In the genomic region with DNA sequence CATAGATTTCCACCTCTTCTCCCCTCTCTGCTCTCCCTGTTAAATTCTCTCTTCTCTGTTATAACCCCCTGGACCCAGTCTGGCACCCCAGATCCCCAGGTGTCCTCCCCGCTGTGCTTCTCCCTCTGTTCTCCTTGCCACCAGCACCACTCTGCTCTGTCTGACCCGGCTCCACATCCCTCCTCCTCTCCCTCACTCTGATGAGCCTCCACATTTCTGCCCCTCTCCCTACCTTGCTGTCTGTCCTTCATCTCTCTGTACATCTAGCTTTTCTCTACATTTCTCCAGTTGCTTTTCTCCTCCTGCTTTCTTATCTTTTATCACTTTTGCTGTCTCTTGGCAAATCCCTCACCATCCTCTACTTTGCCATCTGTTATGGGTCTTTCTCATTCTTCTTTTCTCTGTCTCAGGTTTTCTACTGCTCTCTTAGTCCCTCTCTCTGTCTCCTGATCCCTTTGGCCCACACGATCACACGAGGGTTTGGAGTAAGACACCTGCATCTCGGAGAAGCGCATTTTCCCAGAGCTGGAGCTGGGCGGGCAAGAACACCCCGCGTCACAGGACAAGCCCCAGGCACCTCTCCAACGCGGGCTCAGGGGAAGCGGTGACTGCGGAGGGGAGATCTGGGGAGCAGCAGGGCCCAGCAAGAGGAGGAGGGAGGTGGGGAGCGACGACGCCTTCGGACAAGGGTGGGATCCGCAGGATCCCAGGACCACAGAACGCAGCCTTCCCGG, we compare ENCODE assay signal across 8 cellular contexts. TPM values are rescaled to one million over a fixed set of nuclear protein-coding genes. Genes with fewer than 3 reads are reported as not detected.
DNase-seq lines count a peak whose midpoint lies in the region; ATAC-seq and TF ChIP-seq lines count a peak whose summit lies in the region.
"Not testable (repeated sequence)": the region's sequence is repeated elsewhere in the genome, so short reads cannot be mapped to it uniquely, and the experiment has no call there.

No MANE protein-coding gene starts in this region.

- POLR2A ChIA-PET in BJ (lab: Charles Lee): not testable (repeated sequence)

- peaks cover 27% of the 10 kb centered on the region for H3K4me1 Mint-ChIP-seq in activated naive CD4-positive, alpha-beta T cell treated with anti-CD3 and anti-CD28 coated beads, Interleukin-2, amount 10 ng/mL, durations not matched to agents 7 days and 5 days

- WGBS in mesodermal cell (ENCODE audit: insufficient coverage in 2 of 2), 2 experiments: 8 to 80% methylated on average over 1 to 3 of the region's 20 CpGs

- peak overlapping the region; percentile 9 for H3K9ac ChIP-seq in fibroblast of lung (ENCODE audit: insufficient read depth, low read length)

- TF ChIP-seq CTCF in BJ (IDR thresholded peaks at IDR 0.05; ENCODE audit: insufficient read depth, low read depth, low read length); fibroblast of lung (conservative IDR thresholded peaks at IDR 0.05 in 1 of 2, IDR thresholded peaks at IDR 0.05 in 1 of 2; ENCODE audit: low read depth in 1 of 2, low read length in 2 of 2): not testable (repeated sequence)

- H3K36me3 ChIP-seq in BJ (ENCODE audit: control insufficient read depth, insufficient read depth, low read length); fibroblast of lung (ENCODE audit: control insufficient read depth, insufficient read depth, low read length): not testable (repeated sequence)
- H3K36me3 ChIP-seq in mesodermal cell (ENCODE audit: control insufficient read depth, insufficient read depth, low read length): peaks cover 23% of the 10 kb centered on the region

- peak overlapping the region; percentile 43 for H3K27ac ChIP-seq in fibroblast of lung (ENCODE audit: insufficient read depth, low read length)
- H3K27ac ChIP-seq in mesodermal cell (ENCODE audit: low read depth, low read length, severe bottlenecking): not testable (repeated sequence)

- H3K9me3 Mint-ChIP-seq in activated naive CD4-positive, alpha-beta T cell treated with anti-CD3 and anti-CD28 coated beads, Interleukin-2, amount 10 ng/mL, durations not matched to agents 7 days and 5 days: peaks cover 33% of the 10 kb centered on the region

- not testable (repeated sequence) for H3K4me1 ChIP-seq in fibroblast of lung (ENCODE audit: control insufficient read depth, extremely low read depth, insufficient read depth, low read length); mesodermal cell (ENCODE audit: control insufficient read depth, insufficient read depth, low read length, poor library complexity, severe bottlenecking)

- CTCF ChIA-PET in BJ (lab: Yijun Ruan, JAX); activated naive CD4-positive, alpha-beta T cell treated with anti-CD3 and anti-CD28 coated beads, Interleukin-2, amount 10 ng/mL, durations not matched to agents 7 days and 5 days (lab: Charles Lee): not testable (repeated sequence)

- not testable (repeated sequence) for H3K27me3 Mint-ChIP-seq in activated naive CD4-positive, alpha-beta T cell treated with anti-CD3 and anti-CD28 coated beads, Interleukin-2, amount 10 ng/mL, durations not matched to agents 7 days and 5 days

- H3K4me3 ChIP-seq in BJ (ENCODE audit: low read depth, low read length) (peak overlapping the region; percentile 61), fibroblast of lung (replicated peaks in 1 of 4; ENCODE audit: control extremely low read depth in 1 of 4, insufficient read depth in 1 of 4, low read depth in 3 of 4, low read length in 4 of 4) (peak overlapping the region; percentile 56 to 82 (median 68)), mesodermal cell (ENCODE audit: extremely low read depth, insufficient read depth, low read length, poor library complexity, severe bottlenecking) (peak overlapping the region; percentile 56)

- ATAC-seq in GM19438 (IDR thresholded peaks at IDR 0.05; ENCODE audit: low read depth, unreplicated experiment): peak; percentile 37
- peak; percentile 31 for ATAC-seq in HG03354 (IDR thresholded peaks at IDR 0.05; ENCODE audit: poor library complexity, severe bottlenecking, unreplicated experiment)

- not testable (repeated sequence) for H4K20me1 ChIP-seq in fibroblast of lung (ENCODE audit: control insufficient read depth, extremely low read depth, insufficient read depth, low read length)

- H2AFZ ChIP-seq in fibroblast of lung (ENCODE audit: low read length): not testable (repeated sequence)

- not testable (repeated sequence) for H3K27me3 ChIP-seq in BJ (ENCODE audit: control insufficient read depth, insufficient read depth, low read length); fibroblast of lung (ENCODE audit: control insufficient read depth, insufficient read depth, low read length)

- H3K79me2 ChIP-seq in fibroblast of lung (ENCODE audit: control insufficient read depth, insufficient read depth, low read length): not testable (repeated sequence)

- DNase-seq in BJ (ENCODE audit: low read depth): not testable (repeated sequence)
- DNase-seq in RPMI7951 (ENCODE audit: low read depth): peak; percentile 29
- peak; percentile 39 for DNase-seq in activated naive CD4-positive, alpha-beta T cell treated with anti-CD3 and anti-CD28 coated beads, Interleukin-2, amount 10 ng/mL, durations not matched to agents 7 days and 5 days
- DNase-seq in fibroblast of lung (ENCODE audit: low read depth in 2 of 2): peak; percentile 12 to 18
- peak in 2 of 3 donors; percentile 5 to 25 for DNase-seq in stimulated activated CD4-positive, alpha-beta T cell treated with anti-CD3 and anti-CD28 coated beads, Interleukin-12 subunit alpha, Interleukin-12 subunit beta, amount 100 ng/mL, for 48 hours (ENCODE audit: low read depth in 2 of 3, low spot score in 1 of 3)

- H3K36me3 Mint-ChIP-seq in activated naive CD4-positive, alpha-beta T cell treated with anti-CD3 and anti-CD28 coated beads, Interleukin-2, amount 10 ng/mL, durations not matched to agents 7 days and 5 days: peaks cover 48% of the 10 kb centered on the region

- peak overlapping the region; percentile 88 for H3K4me3 Mint-ChIP-seq in activated naive CD4-positive, alpha-beta T cell treated with anti-CD3 and anti-CD28 coated beads, Interleukin-2, amount 10 ng/mL, durations not matched to agents 7 days and 5 days

- not testable (repeated sequence) for H3K9me3 ChIP-seq in fibroblast of lung (ENCODE audit: control insufficient read depth, insufficient read depth, low read depth, low read length); mesodermal cell (ENCODE audit: control insufficient read depth, low read length)

- peak overlapping the region; percentile 28 for H3K4me2 ChIP-seq in fibroblast of lung (ENCODE audit: extremely low read depth, insufficient read depth, low read length)

- peak overlapping the region; percentile 82 for H3K27ac Mint-ChIP-seq in activated naive CD4-positive, alpha-beta T cell treated with anti-CD3 and anti-CD28 coated beads, Interleukin-2, amount 10 ng/mL, durations not matched to agents 7 days and 5 days

RNA-seq across cellular contexts. Expression of a gene that starts 0.8 kb away (rescaled TPM):
- polyA plus RNA-seq in BJ (2011; rRNA removed) (6.4 and 11.7 TPM in 2 replicates), fibroblast of lung (7.5 and 11.4 TPM in 2 replicates)
- 7.5 and 8.1 TPM in 2 replicates for polyA minus RNA-seq in BJ (2011; rRNA and poly(A)+ RNA removed)
- 18.8 and 21.9 TPM in 2 replicates for total RNA-seq in RPMI7951 (2014; rRNA removed; shearing (Covaris generic))
- total RNA-seq in fibroblast of lung: 15.4 and 15.7 TPM in 2 replicates
- 13.7 and 15.9 TPM in 2 replicates for polyA plus RNA-seq in fibroblast of lung (2012)
- polyA minus RNA-seq in fibroblast of lung (ENCODE audit: low replicate concordance): 3.2 and 8.4 TPM in 2 replicates
- 17.6 TPM for polyA plus RNA-seq in mesodermal cell (2013, experiment 1 of 2)
- polyA plus RNA-seq in mesodermal cell (2013, experiment 2 of 2): 12.7 TPM

RNA-seq across cellular contexts. Expression of a gene that starts 34.0 kb away (rescaled TPM):
- polyA plus RNA-seq in BJ (2011; rRNA removed) (3.0 and 3.6 TPM in 2 replicates), fibroblast of lung (2.7 and 4.9 TPM in 2 replicates)
- 3.8 and 5.9 TPM in 2 replicates for polyA minus RNA-seq in BJ (2011; rRNA and poly(A)+ RNA removed)
- 8.2 and 8.3 TPM in 2 replicates for total RNA-seq in RPMI7951 (2014; rRNA removed; shearing (Covaris generic))
- 2.6 and 5.0 TPM in 2 replicates for total RNA-seq in fibroblast of lung
- 1.3 and 3.1 TPM in 2 replicates for polyA plus RNA-seq in fibroblast of lung (2012)
- polyA minus RNA-seq in fibroblast of lung (ENCODE audit: low replicate concordance): 1.1 and 1.4 TPM in 2 replicates
- polyA plus RNA-seq in mesodermal cell (2013, experiment 1 of 2): 4.8 TPM
- 5.4 TPM for polyA plus RNA-seq in mesodermal cell (2013, experiment 2 of 2)

RNA-seq across cellular contexts. Expression of a gene that starts 36.8 kb away (rescaled TPM):
- polyA plus RNA-seq in BJ (2011; rRNA removed) (11.1 and 13.8 TPM in 2 replicates), fibroblast of lung (10.2 and 11.9 TPM in 2 replicates)
- 12.4 and 13.8 TPM in 2 replicates for polyA minus RNA-seq in BJ (2011; rRNA and poly(A)+ RNA removed)
- 14.8 and 22.9 TPM in 2 replicates for total RNA-seq in RPMI7951 (2014; rRNA removed; shearing (Covaris generic))
- 24.1 and 30.6 TPM in 2 replicates for total RNA-seq in fibroblast of lung
- polyA plus RNA-seq in fibroblast of lung (2012): 5.8 and 6.5 TPM in 2 replicates
- 1.6 and 16.8 TPM in 2 replicates for polyA minus RNA-seq in fibroblast of lung (ENCODE audit: low replicate concordance)
- 20.1 TPM for polyA plus RNA-seq in mesodermal cell (2013, experiment 1 of 2)
- 17.9 TPM for polyA plus RNA-seq in mesodermal cell (2013, experiment 2 of 2)
